Comparison of ENCODE assay signal across 33 cellular contexts in genomic region chr20:29119141-29119540, GRCh38.
"Had no signal": no experiment of that assay in that cellular context is flagged by ENCODE, and none has a peak within 500 bp of the region (broad histone marks: within the 10 kb centered on the region; RNA-seq: fewer than 3 reads in every experiment).

No MANE protein-coding gene starts in this region.

- H3K36me3 ChIP-seq: adrenal gland, brain microvascular endothelial cell, Peyer's patch had no signal

- H3K27me3 Mint-ChIP-seq: activated B cell treated with CpG ODN at 0.5 μM for 24 hours; activated CD4-positive, alpha-beta memory T cell treated with anti-CD3 and anti-CD28 coated beads for 36 hours had no signal

- H3K27ac ChIP-seq: adrenal gland, brain microvascular endothelial cell, Peyer's patch, VCaP had no signal

- DNase-seq: activated B cell treated with CpG ODN at 0.5 μM for 24 hours; activated CD4-positive, alpha-beta memory T cell treated with anti-CD3 and anti-CD28 coated beads for 36 hours; activated CD4-positive, alpha-beta T cell treated with anti-CD3 and anti-CD28 coated beads for 4 hours; activated CD4-positive, alpha-beta T cell treated with anti-CD3 and anti-CD28 coated beads, Interleukin-2, amount 50 U/mL, for 1 hour; activated CD4-positive, CD25-positive, alpha-beta regulatory T cell treated with anti-CD3 and anti-CD28 coated beads, Interleukin-2, amount 50 U/mL, for 72 hours; activated CD8-positive, alpha-beta memory T cell treated with anti-CD3 and anti-CD28 coated beads, Interleukin-2, amount 50 U/mL, for 4 hours; activated gamma-delta T cell treated with Interleukin-2 at 50 U/mL for 16 hours; activated naive CD4-positive, alpha-beta T cell treated with anti-CD3 and anti-CD28 coated beads for 36 hours; activated T-cell treated with anti-CD3 and anti-CD28 coated beads for 4 hours; activated T-cell treated with anti-CD3 and anti-CD28 coated beads, Interleukin-2, amount 50 U/mL, for 4 hours; adrenal gland; brain microvascular endothelial cell; NCI-H1105; NCI-H1417 treated with DMSO at 0.1 percent for 48 hours; NCI-H187 treated with DMSO at 0.1 percent for 48 hours; NCI-H2081; NCI-H345; NCI-H510A; NCI-H526; NCI-H748 treated with DMSO at 0.1 percent for 48 hours; NK-92 treated with Interleukin-12 subunit alpha and Interleukin-12 subunit beta, amount 100 ng/mL, for 24 hours; PC-3; Peyer's patch; RPMI8226; SIG-M5; SW 1271; T-helper 1 cell; T-helper 2 cell; T-helper 9 cell had no signal

- H3K9me3 ChIP-seq: adrenal gland, Peyer's patch had no signal

- H3K4me1 ChIP-seq: adrenal gland, Peyer's patch had no signal

- H3K4me1 Mint-ChIP-seq: activated B cell treated with CpG ODN at 0.5 μM for 24 hours had no signal

- H3K4me3 Mint-ChIP-seq: activated B cell treated with CpG ODN at 0.5 μM for 24 hours; activated CD4-positive, alpha-beta memory T cell treated with anti-CD3 and anti-CD28 coated beads for 36 hours; activated naive CD4-positive, alpha-beta T cell treated with anti-CD3 and anti-CD28 coated beads for 36 hours; activated T-cell treated with anti-CD3 and anti-CD28 coated beads, Interleukin-2, amount 50 U/mL, for 4 hours; activated T-helper 1 cell treated with anti-CD3 and anti-CD28 coated beads, Interleukin-12 subunit alpha, Interleukin-12 subunit beta, Interleukin-2, Interleukin-4 antibody, amounts not matched to agents 30 ng/mL and 10 ng/mL and 1 ng/mL, durations not matched to agents 14 hours and 24 hours and 36 hours had no signal

- H3K27me3 ChIP-seq: adrenal gland, brain microvascular endothelial cell, Peyer's patch had no signal

- H3K27ac Mint-ChIP-seq: activated B cell treated with CpG ODN at 0.5 μM for 24 hours; activated CD4-positive, alpha-beta memory T cell treated with anti-CD3 and anti-CD28 coated beads for 36 hours; activated naive CD4-positive, alpha-beta T cell treated with anti-CD3 and anti-CD28 coated beads for 36 hours; activated naive CD4-positive, alpha-beta T cell treated with anti-CD3 and anti-CD28 coated beads, Interleukin-2, amount 50 U/mL, for 72 hours; activated T-helper 1 cell treated with anti-CD3 and anti-CD28 coated beads, Interleukin-12 subunit alpha, Interleukin-12 subunit beta, Interleukin-2, Interleukin-4 antibody, amounts not matched to agents 30 ng/mL and 10 ng/mL and 1 ng/mL, durations not matched to agents 14 hours and 24 hours and 36 hours had no signal

- H3K4me3 ChIP-seq: adrenal gland, K562, Peyer's patch had no signal

- ATAC-seq: activated naive CD4-positive, alpha-beta T cell treated with anti-CD3 and anti-CD28 coated beads, Interleukin-2, amount 50 U/mL, for 72 hours; activated T-cell treated with anti-CD3 and anti-CD28 coated beads, Interleukin-2, amount 50 U/mL, for 4 hours; PC-3 had no signal
